ENCODE assay signal across 11 cellular contexts in the genomic region with DNA sequence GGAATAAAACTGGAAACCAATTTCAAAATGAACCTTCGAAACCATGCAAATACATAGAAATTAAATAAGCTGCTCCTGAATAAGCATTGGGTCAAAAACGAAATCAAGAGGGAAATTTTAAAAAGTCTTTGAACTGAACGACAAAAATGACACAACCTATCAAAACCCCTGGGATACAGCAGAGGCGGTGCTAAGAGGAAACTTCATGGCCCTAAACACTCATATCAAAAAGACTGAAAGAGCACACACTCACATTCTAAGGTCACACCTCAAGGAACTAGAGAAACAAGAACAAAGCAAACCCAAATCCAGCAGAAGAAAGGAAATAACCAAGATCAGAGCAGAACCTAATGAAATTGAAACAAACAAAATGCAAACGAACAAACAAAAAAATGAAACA.
"Had no signal": no experiment of that assay in that cellular context is flagged by ENCODE, and none has a peak within 500 bp of the region (broad histone marks: within the 10 kb centered on the region; RNA-seq: fewer than 3 reads in every experiment).

No MANE protein-coding gene starts in this region.

- H3K27me3 Mint-ChIP-seq: IgD-negative memory B cell had no signal

- H3K9me3 Mint-ChIP-seq: HFFc6 had no signal

- H3K4me3 ChIP-seq: GM23248, HAP-1 had no signal

- H3K36me3 ChIP-seq: HAP-1 had no signal

- DNase-seq: GM23248, GOT3, H7, HFFc6, KBM-7 had no signal

- ATAC-seq: HCT116, HepG2 had no signal

- H3K27ac ChIP-seq: GM23248, HL-60, KMS-11 had no signal

- H3K4me1 ChIP-seq: HAP-1 had no signal

- H3K9me3 ChIP-seq: HAP-1 had no signal

- FAIRE-seq: HepG2 had no signal

- H3K27ac Mint-ChIP-seq: HFFc6, IgD-negative memory B cell had no signal

- H3K4me3 Mint-ChIP-seq: HFFc6 had no signal
